In genomic region chrX:134718329-134719317, GRCh38 we compare ENCODE assay signal across 8 cellular contexts.
DNase-seq lines count a peak whose midpoint lies in the region; ATAC-seq, FAIRE-seq and TF ChIP-seq lines count a peak whose summit lies in the region.

No MANE protein-coding gene starts in this region.

- no peaks in the 10 kb centered on the region for H3K36me3 Mint-ChIP-seq in T-helper 2 cell treated with Interferon-gamma antibody and Interleukin-4, amounts not matched to agents 5 μg/mL and 100 μg/mL, for 36 hours (ENCODE audit: low read depth)

- DNase-seq in 8988T (peak; percentile 22), GM12891 (ENCODE audit: insufficient read length, low spot score) (no peak), foreskin fibroblast (peak; percentile 92 to 94), retina (no peak)
- DNase-seq in T-helper 2 cell treated with Interferon-gamma antibody and Interleukin-4, amounts not matched to agents 5 μg/mL and 100 μg/mL, for 36 hours (ENCODE audit: low spot score), result peak; percentile 36
- DNase-seq in stimulated activated CD8-positive, alpha-beta memory T cell treated with anti-CD3 and anti-CD28 coated beads, Interleukin-7, amount 100 ng/mL, for 48 hours (ENCODE audit: extremely low read depth in 1 of 2, low read depth in 1 of 2), result peak; percentile 7 to 14
- no peak for DNase-seq in stimulated activated naive CD4-positive, alpha-beta T cell (lab: John Stamatoyannopoulos, UW)

- FAIRE-seq in GM12891 (lab: Jason Lieb, UNC), result peak; percentile 73

- no peak for TF ChIP-seq POLR2A in GM12891 (IDR thresholded peaks at IDR 0.05; ENCODE audit: low read depth, low read length)

- H3K9me3 Mint-ChIP-seq in T-helper 2 cell treated with Interferon-gamma antibody and Interleukin-4, amounts not matched to agents 5 μg/mL and 100 μg/mL, for 36 hours, result no peaks in the 10 kb centered on the region

- ATAC-seq in HG03520 (IDR thresholded peaks at IDR 0.05; ENCODE audit: unreplicated experiment), result peak; percentile 63

- no peaks in the 10 kb centered on the region for H3K27me3 Mint-ChIP-seq in T-helper 2 cell treated with Interferon-gamma antibody and Interleukin-4, amounts not matched to agents 5 μg/mL and 100 μg/mL, for 36 hours (ENCODE audit: low read depth)

- no peak overlapping the region for H3K4me3 ChIP-seq in foreskin fibroblast (ENCODE audit: low read depth in 1 of 2, low read length in 2 of 2)

- H3K4me1 Mint-ChIP-seq in T-helper 2 cell treated with Interferon-gamma antibody and Interleukin-4, amounts not matched to agents 5 μg/mL and 100 μg/mL, for 36 hours (ENCODE audit: low read depth), result peaks cover 10% of the 10 kb centered on the region

- no peak for TF ChIP-seq CTCF in foreskin fibroblast (IDR thresholded peaks at IDR 0.05; ENCODE audit: low read depth, low read length)

- H3K27ac Mint-ChIP-seq in T-helper 2 cell treated with Interferon-gamma antibody and Interleukin-4, amounts not matched to agents 5 μg/mL and 100 μg/mL, for 36 hours, result peak overlapping the region; percentile 72

- peak overlapping the region; percentile 21 for H3K4me3 Mint-ChIP-seq in T-helper 2 cell treated with Interferon-gamma antibody and Interleukin-4, amounts not matched to agents 5 μg/mL and 100 μg/mL, for 36 hours

TF ChIP-seq in GM12891, 5 proteins besides CTCF, POLR2A, EP300 and RAD21:
- no peak for TF ChIP-seq SPI1 (IDR thresholded peaks at IDR 0.05; ENCODE audit: low read depth, low read length)
- no peak for TF ChIP-seq POU2F2 (IDR thresholded peaks at IDR 0.05; ENCODE audit: low read depth, low read length)
- no peak for TF ChIP-seq TAF1 (IDR thresholded peaks at IDR 0.05; ENCODE audit: low read depth, low read length)
- TF ChIP-seq PAX5 (IDR thresholded peaks at IDR 0.05; ENCODE audit: insufficient read depth, low read length, severe bottlenecking), result no peak
- no peak for TF ChIP-seq POLR2AphosphoS5 (IDR thresholded peaks at IDR 0.05; ENCODE audit: low read depth, low read length)
TF ChIP-seq in GM12891: peak in this region for 0.

Comparison
In these comparisons a context has a peak if more than half of its experiments do, and no peak if none do; other contexts are left out.
1. DNase-seq: peak in 8988T (single experiment), T-helper 2 cell treated with Interferon-gamma antibody and Interleukin-4, amounts not matched to agents 5 μg/mL and 100 μg/mL, for 36 hours (single experiment), foreskin fibroblast (2 of 2) and stimulated activated CD8-positive, alpha-beta memory T cell treated with anti-CD3 and anti-CD28 coated beads, Interleukin-7, amount 100 ng/mL, for 48 hours (2 of 2); none in GM12891 (single experiment), stimulated activated naive CD4-positive, alpha-beta T cell (0 of 6) and retina (single experiment).